1 cellular context compared by ENCODE assay signal in genomic region chr3:153161138-153161713, GRCh38.
TF ChIP-seq lines count a peak whose summit lies in the region.

No MANE protein-coding gene starts in this region.

TF ChIP-seq in HepG2, 621 proteins besides CTCF, POLR2A, EP300 and RAD21 (continued from another document and continues in another):
- TF ChIP-seq SP5 (CRISPR knock-in tag; IDR thresholded peaks at IDR 0.05; ENCODE audit: borderline replicate concordance, low read depth) (peak; percentile 67), ZNF691 (CRISPR knock-in tag; IDR thresholded peaks at IDR 0.05; ENCODE audit: borderline replicate concordance, low read depth) (no peak), ZMYM4 (CRISPR knock-in tag; IDR thresholded peaks at IDR 0.05) (peak; percentile 60), ZBTB25 (CRISPR knock-in tag; IDR thresholded peaks at IDR 0.05) (peak; percentile 24; the same call in 1 of the 2 replicates), ZNF878 (CRISPR knock-in tag; IDR thresholded peaks at IDR 0.05) (peak; percentile 45; the same call in 1 of the 2 replicates), ZNF580 (CRISPR knock-in tag; IDR thresholded peaks at IDR 0.05; ENCODE audit: borderline replicate concordance, low read depth) (no peak), ZNF740 (CRISPR knock-in tag; IDR thresholded peaks at IDR 0.05) (peak; percentile 80; the same call in 1 of the 2 replicates), KLF6 (CRISPR knock-in tag; IDR thresholded peaks at IDR 0.05) (0 out of 2 replicates have a peak, but pooled peaks have one; percentile 50), ZMYM2 (CRISPR knock-in tag; IDR thresholded peaks at IDR 0.05) (no peak), FOXC1 (CRISPR knock-in tag; IDR thresholded peaks at IDR 0.05; ENCODE audit: borderline replicate concordance) (0 out of 2 replicates have a peak, but pooled peaks have one; percentile 13), ZNF772 (CRISPR knock-in tag; IDR thresholded peaks at IDR 0.05) (no peak), CEBPZ (IDR thresholded peaks at IDR 0.05; ENCODE audit: low read length) (no peak), BRF2 (CRISPR knock-in tag; IDR thresholded peaks at IDR 0.05) (no peak), ZFP36L1 (CRISPR knock-in tag; IDR thresholded peaks at IDR 0.05) (0 out of 2 replicates have a peak, but pooled peaks have one; percentile 43), MAX (IDR thresholded peaks at IDR 0.05) (peak; percentile 44; the same call in 1 of the 2 replicates), NFYB (CRISPR knock-in tag; IDR thresholded peaks at IDR 0.05) (peak; percentile 91), MED13 (CRISPR knock-in tag; IDR thresholded peaks at IDR 0.05) (peak; percentile 74; the same call in 1 of the 2 replicates), HNRNPK (IDR thresholded peaks at IDR 0.05; ENCODE audit: low read depth, low read length, poor library complexity, severe bottlenecking) (no peak), TBX2 (CRISPR knock-in tag; IDR thresholded peaks at IDR 0.05; ENCODE audit: borderline replicate concordance) (peak; percentile 51; the same call in 1 of the 2 replicates), ZFP37 (CRISPR knock-in tag; IDR thresholded peaks at IDR 0.05; ENCODE audit: borderline replicate concordance) (0 out of 2 replicates have a peak, but pooled peaks have one; percentile 17), ASH2L (IDR thresholded peaks at IDR 0.05; ENCODE audit: insufficient read length, low read depth, low read length) (peak; percentile 27), ELF1 (CRISPR knock-in tag; IDR thresholded peaks at IDR 0.05) (peak; percentile 58), RXRB (CRISPR knock-in tag; IDR thresholded peaks at IDR 0.05; ENCODE audit: borderline replicate concordance) (peak; percentile 14; the same call in 1 of the 2 replicates), HNRNPLL (IDR thresholded peaks at IDR 0.05; ENCODE audit: low read depth, low read length, poor library complexity, severe bottlenecking) (peak; percentile 4), FOXO1 (CRISPR knock-in tag; IDR thresholded peaks at IDR 0.05) (no peak), GATAD2A (CRISPR knock-in tag; IDR thresholded peaks at IDR 0.05) (peak; percentile 27; the same call in 1 of the 2 replicates), PBX3 (CRISPR knock-in tag; IDR thresholded peaks at IDR 0.05; ENCODE audit: borderline replicate concordance) (0 out of 2 replicates have a peak, but pooled peaks have one; percentile 0), SOX13 (IDR thresholded peaks at IDR 0.05) (no peak), SOX13 (CRISPR knock-in tag; conservative IDR thresholded peaks at IDR 0.05 in 1 of 2, IDR thresholded peaks at IDR 0.05 in 1 of 2) (0 out of 4 replicates have a peak, but pooled peaks of 1 of the 2 experiments have one; percentile 24), SNRNP70 (IDR thresholded peaks at IDR 0.05; ENCODE audit: low read depth, low read length) (no peak), ARID5B (CRISPR knock-in tag; IDR thresholded peaks at IDR 0.05) (0 out of 2 replicates have a peak, but pooled peaks have one; percentile 29), ARNTL (CRISPR knock-in tag; IDR thresholded peaks at IDR 0.05) (0 out of 2 replicates have a peak, but pooled peaks have one; percentile 3), RFXAP (CRISPR knock-in tag; IDR thresholded peaks at IDR 0.05; ENCODE audit: borderline replicate concordance) (0 out of 2 replicates have a peak, but pooled peaks have one; percentile 61), CBX1 (IDR thresholded peaks at IDR 0.05; ENCODE audit: low read depth) (no peak), ZFP82 (CRISPR knock-in tag; IDR thresholded peaks at IDR 0.05; ENCODE audit: borderline replicate concordance) (no peak), U2AF2 (IDR thresholded peaks at IDR 0.05; ENCODE audit: low read depth, low read length) (no peak), TFAP4 (IDR thresholded peaks at IDR 0.05; ENCODE audit: borderline replicate concordance, low read depth) (peak; percentile 96), DR1 (CRISPR knock-in tag; IDR thresholded peaks at IDR 0.05) (peak; percentile 63), CREB3 (CRISPR knock-in tag; IDR thresholded peaks at IDR 0.05) (0 out of 2 replicates have a peak, but pooled peaks have one; percentile 81), FOXP1 (IDR thresholded peaks at IDR 0.05) (no peak), FOXP1 (CRISPR knock-in tag; IDR thresholded peaks at IDR 0.05) (no peak), JUND (CRISPR knock-in tag; IDR thresholded peaks at IDR 0.05) (no peak), SATB2 (CRISPR knock-in tag; IDR thresholded peaks at IDR 0.05) (0 out of 2 replicates have a peak, but pooled peaks have one; percentile 26)
